In the genomic region with DNA sequence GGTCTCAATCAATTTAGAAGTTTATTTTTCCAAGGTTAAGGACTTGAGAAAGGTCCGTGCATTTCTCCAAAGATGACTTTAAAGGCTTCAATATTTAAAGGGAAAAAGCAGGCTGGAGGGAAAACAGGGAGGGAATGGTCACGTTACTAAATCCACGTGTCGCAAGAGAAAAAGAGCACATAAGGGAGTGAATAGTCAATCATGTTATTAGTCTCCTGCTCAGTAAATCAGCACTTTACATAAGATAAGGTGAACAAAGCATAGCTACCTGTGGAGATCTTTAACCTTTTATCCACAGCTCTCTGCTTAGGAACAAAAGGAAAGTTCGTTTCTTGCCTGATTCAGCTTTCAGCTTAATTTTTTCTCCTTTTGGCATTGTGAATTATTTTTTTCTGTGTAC, we compare ENCODE assay signal across 21 cellular contexts. TPM values are rescaled to one million over a fixed set of nuclear protein-coding genes. Genes with fewer than 3 reads are reported as not detected.
DNase-seq lines count a peak whose midpoint lies in the region; ATAC-seq and TF ChIP-seq lines count a peak whose summit lies in the region.
"Had no signal": no experiment of that assay in that cellular context is flagged by ENCODE, and none has a peak within 500 bp of the region (broad histone marks: within the 10 kb centered on the region; RNA-seq: fewer than 3 reads in every experiment).

No MANE protein-coding gene starts in this region.

- H3K27me3 Mint-ChIP-seq in endodermal cell (ENCODE audit: insufficient read depth) (peaks cover 4% of the 10 kb centered on the region), progenitor cell of endocrine pancreas (peaks cover 4% of the 10 kb centered on the region)
- H3K27me3 Mint-ChIP-seq: B cell; CD4-positive, CD25-positive, alpha-beta regulatory T cell had no signal

- TF ChIP-seq CTCF in endodermal cell (conservative IDR thresholded peaks at IDR 0.05) (no peak), progenitor cell of endocrine pancreas (IDR thresholded peaks at IDR 0.05; ENCODE audit: unreplicated experiment) (no peak)

- POLR2A ChIA-PET in HEK293T (lab: Yijun Ruan, JAX): interaction anchor here (1.3 kb wide), 1 partner anchor 33 kb away, joined by 3 read pairs; no protein-coding TSS in a partner anchor

- H3K4me1 ChIP-seq in endodermal cell (ENCODE audit: control insufficient read depth, insufficient read depth, low read length): peaks cover 3% of the 10 kb centered on the region
- H3K4me1 ChIP-seq: BLaER1 had no signal

- no peaks in the 10 kb centered on the region for H3K36me3 ChIP-seq in endodermal cell (ENCODE audit: control insufficient read depth, insufficient read depth, low read length)
- H3K36me3 ChIP-seq: BLaER1 had no signal

- no peak for DNase-seq in HEK293T (ENCODE audit: extremely low spot score)
- peak; percentile 22 for DNase-seq in NCI-H69 (lab: John Stamatoyannopoulos, UW)
- no peak for DNase-seq in endodermal cell
- DNase-seq in progenitor cell of endocrine pancreas (ENCODE audit: low spot score, unreplicated experiment): no peak
- DNase-seq in cerebellum (ENCODE audit: low spot score): no peak
- DNase-seq in COR-L47 (lab: John Stamatoyannopoulos, UW): no peak
- DNase-seq in NCI-H82 (lab: John Stamatoyannopoulos, UW): no peak
- DNase-seq: Calu3; CD4-positive, CD25-positive, alpha-beta regulatory T cell; CD8-positive, alpha-beta T cell; DMS53; DMS79 treated with DMSO at 0.1 percent for 48 hours; GF-D8; GOT3; H7; HCEC 1CT; HFFc6 had no signal

- no peak overlapping the region for H3K27ac ChIP-seq in endodermal cell (ENCODE audit: low read depth, low read length)
- H3K27ac ChIP-seq: BLaER1, C4-2B had no signal

- H3K4me1 Mint-ChIP-seq in endodermal cell (peaks cover 9% of the 10 kb centered on the region), progenitor cell of endocrine pancreas (ENCODE audit: low read depth) (peaks cover 11% of the 10 kb centered on the region)
- H3K4me1 Mint-ChIP-seq: B cell had no signal

- H3K9me3 ChIP-seq in endodermal cell (ENCODE audit: control insufficient read depth, low read length): peaks cover 10% of the 10 kb centered on the region
- H3K9me3 ChIP-seq: BLaER1 had no signal

- CTCF ChIA-PET in HEK293T (lab: Yijun Ruan, JAX): interaction anchor here (2.9 kb wide), 1 partner anchor 21 kb away, joined by 7 read pairs; no protein-coding TSS in a partner anchor

- 32 to 60% methylated on average over 3 to 5 of the region's 5 CpGs for WGBS in endodermal cell (ENCODE audit: insufficient coverage in 1 of 2, insufficient read length in 1 of 2), 2 experiments

- ATAC-seq in activated CD4-positive, CD25-positive, alpha-beta regulatory T cell treated with anti-CD3 and anti-CD28 coated beads, Interleukin-2, amount 50 U/mL, for 24 hours: no peak
- ATAC-seq: CD8-positive, alpha-beta T cell had no signal

- peaks cover 8% of the 10 kb centered on the region for H3K9me3 Mint-ChIP-seq in endodermal cell
- H3K9me3 Mint-ChIP-seq in progenitor cell of endocrine pancreas (ENCODE audit: low read depth): no peaks in the 10 kb centered on the region
- H3K9me3 Mint-ChIP-seq: CD4-positive, CD25-positive, alpha-beta regulatory T cell; CD8-positive, alpha-beta T cell; HFFc6 had no signal

- H3K27me3 ChIP-seq in endodermal cell (ENCODE audit: control insufficient read depth, insufficient read depth, low read length, poor library complexity, severe bottlenecking): no peaks in the 10 kb centered on the region
- H3K27me3 ChIP-seq: BLaER1 had no signal

- no peak overlapping the region for H3K9ac ChIP-seq in endodermal cell (ENCODE audit: extremely low read depth, low read length, poor library complexity, severe bottlenecking)
- H3K9ac ChIP-seq: BLaER1 had no signal

- H3K4me3 ChIP-seq in endodermal cell (ENCODE audit: low read length): peak overlapping the region; percentile 22
- H3K4me3 ChIP-seq: BLaER1 had no signal

- H3K4me3 Mint-ChIP-seq in endodermal cell (no peak overlapping the region), progenitor cell of endocrine pancreas (ENCODE audit: low read depth) (peak overlapping the region; percentile 37)
- H3K4me3 Mint-ChIP-seq: B cell; CD4-positive, CD25-positive, alpha-beta regulatory T cell; CD8-positive, alpha-beta T cell; HFFc6 had no signal

- H3K36me3 Mint-ChIP-seq in endodermal cell (ENCODE audit: low read depth) (no peaks in the 10 kb centered on the region), progenitor cell of endocrine pancreas (ENCODE audit: insufficient read depth) (no peaks in the 10 kb centered on the region)
- H3K36me3 Mint-ChIP-seq: CD4-positive, CD25-positive, alpha-beta regulatory T cell; CD8-positive, alpha-beta T cell had no signal

- no peak overlapping the region for H3K27ac Mint-ChIP-seq in endodermal cell
- H3K27ac Mint-ChIP-seq in progenitor cell of endocrine pancreas: peak overlapping the region; percentile 89
- H3K27ac Mint-ChIP-seq: B cell; CD4-positive, CD25-positive, alpha-beta regulatory T cell; CD8-positive, alpha-beta T cell; HFFc6 had no signal

TF ChIP-seq in HEK293T, 16 proteins besides CTCF, POLR2A, EP300 and RAD21:
- TF ChIP-seq ELF4 (IDR thresholded peaks at IDR 0.05): no peak
- no peak for TF ChIP-seq SP1 (IDR thresholded peaks at IDR 0.05)
- TF ChIP-seq L3MBTL2 (conservative IDR thresholded peaks at IDR 0.05): peak; percentile 37; the same call in 1 of the 2 replicates
- TF ChIP-seq ZNF384 (IDR thresholded peaks at IDR 0.05): no peak
TF ChIP-seq in HEK293T: peak in this region for 1.

RNA-seq across cellular contexts. Expression of a gene that starts 31.3 kb away (rescaled TPM):
- 100 to 1,000 TPM; 188 to 192 TPM for total RNA-seq in endodermal cell
- polyA plus RNA-seq in endodermal cell (2013, experiment 1 of 2): 158 TPM
- polyA plus RNA-seq in endodermal cell (2013, experiment 2 of 2): 144 TPM
- total RNA-seq in progenitor cell of endocrine pancreas: 120 and 133 TPM in 2 replicates
- 108 TPM for total RNA-seq in cerebellum
